ENCODE assay signal across 1 cellular context in the genomic region with DNA sequence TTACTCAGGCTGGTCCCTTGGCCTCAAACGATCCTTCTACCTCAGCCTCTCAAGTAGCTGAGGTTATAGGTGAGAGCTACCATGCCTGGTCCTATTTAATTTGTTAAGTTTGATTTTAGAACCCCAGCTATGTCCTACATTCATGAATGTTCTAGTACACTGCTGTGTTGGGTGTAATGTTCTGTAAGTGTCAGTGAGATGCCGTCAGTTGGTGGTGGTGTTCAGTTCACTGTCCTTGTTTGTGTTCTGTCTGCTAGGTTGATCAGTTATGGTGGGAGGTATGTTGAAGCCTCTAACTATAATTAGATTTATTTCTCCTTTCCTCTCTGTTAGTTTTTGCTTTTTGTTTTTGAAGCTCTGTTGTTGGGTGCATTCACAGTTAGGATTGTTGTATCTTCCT.
TF ChIP-seq lines count a peak whose summit lies in the region.

No MANE protein-coding gene starts in this region.

TF ChIP-seq in HepG2, 621 proteins besides CTCF, POLR2A, EP300 and RAD21:
- TF ChIP-seq ATF2 (CRISPR knock-in tag; IDR thresholded peaks at IDR 0.05): no peak
- TF ChIP-seq RBM22 (optimal IDR thresholded peaks at IDR 0.05; ENCODE audit: low read length): peak; percentile 85
- TF ChIP-seq, protein P1, sequence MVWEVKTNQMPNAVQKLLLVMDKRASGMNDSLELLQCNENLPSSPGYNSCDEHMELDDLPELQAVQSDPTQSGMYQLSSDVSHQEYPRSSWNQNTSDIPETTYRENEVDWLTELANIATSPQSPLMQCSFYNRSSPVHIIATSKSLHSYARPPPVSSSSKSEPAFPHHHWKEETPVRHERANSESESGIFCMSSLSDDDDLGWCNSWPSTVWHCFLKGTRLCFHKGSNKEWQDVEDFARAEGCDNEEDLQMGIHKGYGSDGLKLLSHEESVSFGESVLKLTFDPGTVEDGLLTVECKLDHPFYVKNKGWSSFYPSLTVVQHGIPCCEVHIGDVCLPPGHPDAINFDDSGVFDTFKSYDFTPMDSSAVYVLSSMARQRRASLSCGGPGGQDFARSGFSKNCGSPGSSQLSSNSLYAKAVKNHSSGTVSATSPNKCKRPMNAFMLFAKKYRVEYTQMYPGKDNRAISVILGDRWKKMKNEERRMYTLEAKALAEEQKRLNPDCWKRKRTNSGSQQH (CRISPR knock-in tag; IDR thresholded peaks at IDR 0.05; ENCODE audit: low read depth): no peak
- TF ChIP-seq, protein P2, sequence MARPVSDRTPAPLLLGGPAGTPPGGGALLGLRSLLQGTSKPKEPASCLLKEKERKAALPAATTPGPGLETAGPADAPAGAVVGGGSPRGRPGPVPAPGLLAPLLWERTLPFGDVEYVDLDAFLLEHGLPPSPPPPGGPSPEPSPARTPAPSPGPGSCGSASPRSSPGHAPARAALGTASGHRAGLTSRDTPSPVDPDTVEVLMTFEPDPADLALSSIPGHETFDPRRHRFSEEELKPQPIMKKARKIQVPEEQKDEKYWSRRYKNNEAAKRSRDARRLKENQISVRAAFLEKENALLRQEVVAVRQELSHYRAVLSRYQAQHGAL (CRISPR knock-in tag; IDR thresholded peaks at IDR 0.05; ENCODE audit: not compliant biosample characterization): no peak
- no peak for TF ChIP-seq ATF3 (CRISPR knock-in tag; IDR thresholded peaks at IDR 0.05)
